In genomic region chr2:71674158-71674807, GRCh38 we compare ENCODE assay signal across 15 cellular contexts.
"Had no signal": no experiment of that assay in that cellular context is flagged by ENCODE, and none has a peak within 500 bp of the region (broad histone marks: within the 10 kb centered on the region; RNA-seq: fewer than 3 reads in every experiment).

No MANE protein-coding gene starts in this region.

- H3K27ac Mint-ChIP-seq: activated B cell treated with CpG ODN at 0.5 μM for 24 hours; activated CD4-positive, alpha-beta T cell treated with anti-CD3 and anti-CD28 coated beads, Interleukin-2, amount 10 ng/mL, durations not matched to agents 24 days and 14 days; activated T-cell treated with anti-CD3 and anti-CD28 coated beads, Interleukin-2, amount 50 U/mL, for 24 hours; neural progenitor cell had no signal

- H3K9me3 ChIP-seq: ascending aorta, suprapubic skin, upper lobe of right lung had no signal

- H3K36me3 Mint-ChIP-seq: neural progenitor cell had no signal

- DNase-seq: activated B cell treated with CpG ODN at 0.5 μM for 24 hours; activated CD4-positive, alpha-beta T cell treated with anti-CD3 and anti-CD28 coated beads, Interleukin-2, amount 10 ng/mL, durations not matched to agents 24 days and 14 days; activated gamma-delta T cell treated with Interleukin-2 at 50 U/mL for 16 hours; activated T-cell treated with anti-CD3 and anti-CD28 coated beads, Interleukin-2, amount 50 U/mL, for 24 hours; right cardiac atrium; stimulated activated CD4-positive, alpha-beta T cell treated with anti-CD3 and anti-CD28 coated beads, Interleukin-1b, Interleukin-23, amount 100 ng/mL, for 48 hours; stimulated activated naive CD4-positive, alpha-beta T cell; T-helper 2 cell; upper lobe of right lung had no signal

- H3K9ac ChIP-seq: neural progenitor cell had no signal

- H3K36me3 ChIP-seq: ascending aorta, neural progenitor cell, suprapubic skin, upper lobe of right lung had no signal

- H3K9me3 Mint-ChIP-seq: activated B cell treated with CpG ODN at 0.5 μM for 24 hours; activated CD4-positive, alpha-beta T cell treated with anti-CD3 and anti-CD28 coated beads, Interleukin-2, amount 10 ng/mL, durations not matched to agents 24 days and 14 days; activated T-cell treated with anti-CD3 and anti-CD28 coated beads, Interleukin-2, amount 50 U/mL, for 24 hours; neural progenitor cell had no signal

- H3K4me3 ChIP-seq: ascending aorta, neural progenitor cell, suprapubic skin, upper lobe of right lung had no signal

- H3K27ac ChIP-seq: ascending aorta, neural progenitor cell, suprapubic skin, upper lobe of right lung had no signal

- H3K4me3 Mint-ChIP-seq: activated B cell treated with CpG ODN at 0.5 μM for 24 hours; activated CD4-positive, alpha-beta T cell treated with anti-CD3 and anti-CD28 coated beads, Interleukin-2, amount 10 ng/mL, durations not matched to agents 24 days and 14 days; activated T-cell treated with anti-CD3 and anti-CD28 coated beads, Interleukin-2, amount 50 U/mL, for 24 hours; neural progenitor cell had no signal

- H3K4me1 ChIP-seq: ascending aorta, neural progenitor cell, suprapubic skin, upper lobe of right lung had no signal

- H3K4me2 ChIP-seq: neural progenitor cell had no signal

- H3K4me1 Mint-ChIP-seq: activated B cell treated with CpG ODN at 0.5 μM for 24 hours; activated CD4-positive, alpha-beta T cell treated with anti-CD3 and anti-CD28 coated beads, Interleukin-2, amount 10 ng/mL, durations not matched to agents 24 days and 14 days; neural progenitor cell had no signal

- H3K27me3 Mint-ChIP-seq: activated CD4-positive, alpha-beta T cell treated with anti-CD3 and anti-CD28 coated beads, Interleukin-2, amount 10 ng/mL, durations not matched to agents 24 days and 14 days; activated T-cell treated with anti-CD3 and anti-CD28 coated beads, Interleukin-2, amount 50 U/mL, for 24 hours had no signal

- ATAC-seq: right cardiac atrium had no signal

- FAIRE-seq: colon, frontal cortex, TTC549 had no signal

- H2AFZ ChIP-seq: neural progenitor cell had no signal

- H3K27me3 ChIP-seq: ascending aorta, neural progenitor cell, suprapubic skin, upper lobe of right lung had no signal
